1 cellular context compared by ENCODE assay signal in genomic region chr9:136362450-136362784, GRCh38.
TF ChIP-seq lines count a peak whose summit lies in the region.

No MANE protein-coding gene starts in this region.

TF ChIP-seq in HCT116, 20 proteins besides CTCF, POLR2A, EP300 and RAD21 (continued from another document):
- TF ChIP-seq ZBTB33 (IDR thresholded peaks at IDR 0.05; ENCODE audit: extremely low read depth, insufficient replicate concordance, low read length) (no peak), TCF7L2 (IDR thresholded peaks at IDR 0.05; ENCODE audit: borderline replicate concordance, extremely low read depth, insufficient read depth, insufficient read length) (no peak), CBX3 (IDR thresholded peaks at IDR 0.05; ENCODE audit: low read depth) (no peak), EGR1 (IDR thresholded peaks at IDR 0.05; ENCODE audit: low read depth) (no peak), MAX (IDR thresholded peaks at IDR 0.05) (no peak), FOSL1 (IDR thresholded peaks at IDR 0.05; ENCODE audit: low read depth) (no peak), SRF (IDR thresholded peaks at IDR 0.05; ENCODE audit: low read depth) (no peak)
